Comparison of ENCODE assay signal across 10 cellular contexts in genomic region chr2:55590810-55591440, GRCh38. TPM values are rescaled to one million over a fixed set of nuclear protein-coding genes. Genes with fewer than 3 reads are reported as not detected.
DNase-seq lines count a peak whose midpoint lies in the region; ATAC-seq and TF ChIP-seq lines count a peak whose summit lies in the region.
"Had no signal": no experiment of that assay in that cellular context is flagged by ENCODE, and none has a peak within 500 bp of the region (broad histone marks: within the 10 kb centered on the region; RNA-seq: fewer than 3 reads in every experiment).

No MANE protein-coding gene starts in this region.

- no peaks in the 10 kb centered on the region for H3K9me3 Mint-ChIP-seq in activated CD4-positive, alpha-beta T cell treated with anti-CD3 and anti-CD28 coated beads for 36 hours (ENCODE audit: low read depth)
- H3K9me3 Mint-ChIP-seq in activated naive CD8-positive, alpha-beta T cell (ENCODE audit: low read depth), result no peaks in the 10 kb centered on the region

- peak; percentile 99 for ATAC-seq in activated CD4-positive, alpha-beta T cell treated with anti-CD3 and anti-CD28 coated beads for 36 hours
- ATAC-seq in HG03060 (IDR thresholded peaks at IDR 0.05; ENCODE audit: low read depth, unreplicated experiment), result peak; percentile 79

- peak overlapping the region; percentile 91 for H3K27ac ChIP-seq in smooth muscle cell (ENCODE audit: low read depth)
- H3K27ac ChIP-seq in suprapubic skin, result no peak overlapping the region
- H3K27ac ChIP-seq: BLaER1, KMS-11 had no signal

- intact Hi-C loops in activated CD4-positive, alpha-beta T cell treated with anti-CD3 and anti-CD28 coated beads for 36 hours (cut with DNase I, micrococcal nuclease), result loop anchor here (1.0 to 5.0 kb wide), 5 partner anchors 20 to 279 kb away; partner anchors contain the start of genes PPP4R3B (in 2 of the 2) and CFAP36 (in 1 of the 2)

- H3K27ac Mint-ChIP-seq in activated CD4-positive, alpha-beta T cell treated with anti-CD3 and anti-CD28 coated beads for 36 hours, result peak overlapping the region; percentile 67
- H3K27ac Mint-ChIP-seq in activated naive CD8-positive, alpha-beta T cell, result peak overlapping the region; percentile 86

- no peaks in the 10 kb centered on the region for H3F3A ChIP-seq in smooth muscle cell (ENCODE audit: low read depth)

- POLR2A ChIA-PET in activated CD4-positive, alpha-beta T cell treated with anti-CD3 and anti-CD28 coated beads for 36 hours (lab: Charles Lee), result no interaction called here

- peaks cover 10% of the 10 kb centered on the region for H4K20me1 ChIP-seq in smooth muscle cell (ENCODE audit: low read depth)

- H3K9me3 ChIP-seq in smooth muscle cell (replicated peaks; ENCODE audit: low read depth), result no peaks in the 10 kb centered on the region
- H3K9me3 ChIP-seq in suprapubic skin, result no peaks in the 10 kb centered on the region
- H3K9me3 ChIP-seq: BLaER1 had no signal

- no peak for TF ChIP-seq EP300 in suprapubic skin (IDR thresholded peaks at IDR 0.05)

- H3K4me1 ChIP-seq in smooth muscle cell (ENCODE audit: low read depth) (peaks cover 3% of the 10 kb centered on the region), suprapubic skin (peaks cover 7% of the 10 kb centered on the region)
- H3K4me1 ChIP-seq: BLaER1 had no signal

- H3K4me3 Mint-ChIP-seq in activated CD4-positive, alpha-beta T cell treated with anti-CD3 and anti-CD28 coated beads for 36 hours, result no peak overlapping the region
- no peak overlapping the region for H3K4me3 Mint-ChIP-seq in activated naive CD8-positive, alpha-beta T cell

- H3K79me2 ChIP-seq in smooth muscle cell (ENCODE audit: low read depth), result peaks cover 68% of the 10 kb centered on the region

- TF ChIP-seq CTCF in smooth muscle cell (IDR thresholded peaks at IDR 0.05; ENCODE audit: borderline replicate concordance, insufficient read depth, poor library complexity, severe bottlenecking), result no peak
- no peak for TF ChIP-seq CTCF in suprapubic skin (IDR thresholded peaks at IDR 0.05)

- H3K27me3 ChIP-seq in smooth muscle cell (ENCODE audit: low read depth) (no peaks in the 10 kb centered on the region), suprapubic skin (no peaks in the 10 kb centered on the region)
- H3K27me3 ChIP-seq: BLaER1 had no signal

- peaks cover 1% of the 10 kb centered on the region for H3K36me3 ChIP-seq in smooth muscle cell (ENCODE audit: low read depth)
- H3K36me3 ChIP-seq in suprapubic skin, result peaks cover 8% of the 10 kb centered on the region

- H3K4me3 ChIP-seq in smooth muscle cell (no peak overlapping the region), suprapubic skin (no peak overlapping the region)
- H3K4me3 ChIP-seq: BLaER1 had no signal

- no peak for TF ChIP-seq POLR2A in suprapubic skin (IDR thresholded peaks at IDR 0.05)

- peak overlapping the region; percentile 56 for H3K4me2 ChIP-seq in smooth muscle cell
- H3K4me2 ChIP-seq: BLaER1, KMS-11 had no signal

- H3K36me3 Mint-ChIP-seq in activated CD4-positive, alpha-beta T cell treated with anti-CD3 and anti-CD28 coated beads for 36 hours (ENCODE audit: low read depth), result peaks cover 7% of the 10 kb centered on the region
- H3K36me3 Mint-ChIP-seq in activated naive CD8-positive, alpha-beta T cell, result peaks cover 8% of the 10 kb centered on the region

- no peak overlapping the region for H2AFZ ChIP-seq in smooth muscle cell (ENCODE audit: low read depth)

- peak overlapping the region; percentile 47 for H3K9ac ChIP-seq in smooth muscle cell (ENCODE audit: low read depth)
- H3K9ac ChIP-seq: BLaER1, KMS-11 had no signal

- CTCF ChIA-PET in activated CD4-positive, alpha-beta T cell treated with anti-CD3 and anti-CD28 coated beads for 36 hours (lab: Charles Lee), result no interaction called here

- H3K4me1 Mint-ChIP-seq in activated CD4-positive, alpha-beta T cell treated with anti-CD3 and anti-CD28 coated beads for 36 hours, result peaks cover 38% of the 10 kb centered on the region
- peaks cover 47% of the 10 kb centered on the region for H3K4me1 Mint-ChIP-seq in activated naive CD8-positive, alpha-beta T cell (ENCODE audit: low read depth)

- no peak for DNase-seq in activated CD4-positive, alpha-beta T cell treated with anti-CD3 and anti-CD28 coated beads for 36 hours
- DNase-seq in activated CD4-positive, alpha-beta T cell treated with anti-CD3 and anti-CD28 coated beads for 1 hour, result no peak
- DNase-seq in smooth muscle cell (lab: John Stamatoyannopoulos, UW; ENCODE audit: unreplicated experiment) (no peak), suprapubic skin (ENCODE audit: low spot score in 2 of 2) (no peak), GM19238 (ENCODE audit: insufficient read length, low spot score) (no peak), HK-2 (ENCODE audit: unreplicated experiment) (no peak)

- 80% methylated on average over 7 of the region's 7 CpGs for WGBS in smooth muscle cell (ENCODE audit: low lambda C conversion rate)
- WGBS in suprapubic skin, result 65% methylated on average over 7 of the region's 7 CpGs

- no peaks in the 10 kb centered on the region for H3K27me3 Mint-ChIP-seq in activated CD4-positive, alpha-beta T cell treated with anti-CD3 and anti-CD28 coated beads for 36 hours
- no peaks in the 10 kb centered on the region for H3K27me3 Mint-ChIP-seq in activated naive CD8-positive, alpha-beta T cell

RNA-seq across cellular contexts. Expression of gene PPP4R3B, which starts 26.5 kb away (rescaled TPM):
- 10 to 100 TPM; 67.5 to 74.1 TPM for total RNA-seq in activated CD4-positive, alpha-beta T cell treated with anti-CD3 and anti-CD28 coated beads for 36 hours
- total RNA-seq in smooth muscle cell (54.0 and 57.1 TPM in 2 replicates), suprapubic skin (10 to 100 TPM; 46.6 to 69.2 (median 65.4) TPM)
- 22.8 and 25.6 TPM in 2 replicates for polyA plus RNA-seq in smooth muscle cell
